8 cellular contexts compared by ENCODE assay signal in genomic region chr20:60057866-60058807, GRCh38.
DNase-seq lines count a peak whose midpoint lies in the region; ATAC-seq and TF ChIP-seq lines count a peak whose summit lies in the region.

No MANE protein-coding gene starts in this region.

- intact Hi-C loops in left ventricle myocardium superior (cut with micrococcal nuclease): no loop called here

- no peak overlapping the region for H3K4me3 ChIP-seq in smooth muscle cell

- H3K36me3 Mint-ChIP-seq in activated T-helper 17 cell treated with anti-CD3 and anti-CD28 coated beads, Interleukin-2, amount 50 U/mL, for 72 hours (ENCODE audit: low read depth): no peaks in the 10 kb centered on the region

- H3K9ac ChIP-seq in smooth muscle cell (ENCODE audit: low read depth): no peak overlapping the region

- no peaks in the 10 kb centered on the region for H3K9me3 Mint-ChIP-seq in activated T-helper 17 cell treated with anti-CD3 and anti-CD28 coated beads, Interleukin-2, amount 50 U/mL, for 72 hours

- TF ChIP-seq CTCF in smooth muscle cell (IDR thresholded peaks at IDR 0.05; ENCODE audit: borderline replicate concordance, insufficient read depth, poor library complexity, severe bottlenecking): no peak

- no peak overlapping the region for H2AFZ ChIP-seq in smooth muscle cell (ENCODE audit: low read depth)

- no peaks in the 10 kb centered on the region for H4K20me1 ChIP-seq in smooth muscle cell (ENCODE audit: low read depth)

- peak; percentile 25 for ATAC-seq in activated T-helper 17 cell treated with anti-CD3 and anti-CD28 coated beads, Interleukin-2, amount 50 U/mL, for 72 hours (replicated peaks)
- ATAC-seq in left ventricle myocardium superior (peak; percentile 57), SK-N-SH treated with all-trans-retinoic acid at 6 μM for 48 hours (no peak), HG02884 (IDR thresholded peaks at IDR 0.05; ENCODE audit: unreplicated experiment) (no peak)

- peak; percentile 50 for DNase-seq in HEK293T (ENCODE audit: extremely low spot score)
- DNase-seq in NCI-H2227 (lab: John Stamatoyannopoulos, UW; ENCODE audit: unreplicated experiment): peak; percentile 75
- peak; percentile 61 for DNase-seq in left ventricle myocardium superior
- DNase-seq in smooth muscle cell (lab: John Stamatoyannopoulos, UW; ENCODE audit: unreplicated experiment): no peak
- DNase-seq in amniotic stem cell (lab: John Stamatoyannopoulos, UW): no peak

- CTCF ChIA-PET in HEK293T (lab: Yijun Ruan, JAX): interaction anchor here (0.6 to 1.2 kb wide), 8 partner anchors 10 to 1195 kb away, joined by 3 to 5 read pairs (median 3); no protein-coding TSS in a partner anchor

- H3K79me2 ChIP-seq in smooth muscle cell (ENCODE audit: low read depth): no peaks in the 10 kb centered on the region

- H3K36me3 ChIP-seq in smooth muscle cell (ENCODE audit: low read depth): no peaks in the 10 kb centered on the region

- H3K4me2 ChIP-seq in smooth muscle cell: peak overlapping the region; percentile 15

- H3K27me3 Mint-ChIP-seq in activated T-helper 17 cell treated with anti-CD3 and anti-CD28 coated beads, Interleukin-2, amount 50 U/mL, for 72 hours: no peaks in the 10 kb centered on the region

- H3K27me3 ChIP-seq in smooth muscle cell (ENCODE audit: low read depth): no peaks in the 10 kb centered on the region

- peak overlapping the region; percentile 63 for H3K27ac Mint-ChIP-seq in activated T-helper 17 cell treated with anti-CD3 and anti-CD28 coated beads, Interleukin-2, amount 50 U/mL, for 72 hours

- 47% methylated on average over 20 of the region's 20 CpGs for WGBS in smooth muscle cell (ENCODE audit: low lambda C conversion rate)

- no peaks in the 10 kb centered on the region for H3K9me3 ChIP-seq in smooth muscle cell (replicated peaks; ENCODE audit: low read depth)

- peaks cover 30% of the 10 kb centered on the region for H3K4me1 Mint-ChIP-seq in activated T-helper 17 cell treated with anti-CD3 and anti-CD28 coated beads, Interleukin-2, amount 50 U/mL, for 72 hours

- peaks cover 8% of the 10 kb centered on the region for H3K4me1 ChIP-seq in smooth muscle cell (ENCODE audit: low read depth)

- POLR2A ChIA-PET in HEK293T (lab: Yijun Ruan, JAX): interaction anchor here (0.8 to 1.1 kb wide), 3 partner anchors 11 to 153 kb away, joined by 3 read pairs; no protein-coding TSS in a partner anchor

- no peak overlapping the region for H3K27ac ChIP-seq in smooth muscle cell (ENCODE audit: low read depth)

- peak overlapping the region; percentile 84 for H3K4me3 Mint-ChIP-seq in activated T-helper 17 cell treated with anti-CD3 and anti-CD28 coated beads, Interleukin-2, amount 50 U/mL, for 72 hours

- H3F3A ChIP-seq in smooth muscle cell (ENCODE audit: low read depth): peaks cover 9% of the 10 kb centered on the region

TF ChIP-seq in HEK293T, 16 proteins besides CTCF, POLR2A, EP300 and RAD21:
- TF ChIP-seq L3MBTL2 (conservative IDR thresholded peaks at IDR 0.05) (no peak), HDGF (IDR thresholded peaks at IDR 0.05; ENCODE audit: borderline replicate concordance) (no peak), SP1 (IDR thresholded peaks at IDR 0.05) (no peak), LEF1 (IDR thresholded peaks at IDR 0.05; ENCODE audit: borderline replicate concordance) (no peak), ELF4 (IDR thresholded peaks at IDR 0.05) (no peak), BHLHE40 (IDR thresholded peaks at IDR 0.05; ENCODE audit: borderline replicate concordance) (no peak), FOXM1 (IDR thresholded peaks at IDR 0.05; ENCODE audit: borderline replicate concordance) (no peak), NFRKB (IDR thresholded peaks at IDR 0.05) (no peak), FOXA1 (IDR thresholded peaks at IDR 0.05) (no peak), ARNT (IDR thresholded peaks at IDR 0.05) (no peak), CTBP1 (IDR thresholded peaks at IDR 0.05; ENCODE audit: borderline replicate concordance) (no peak), SUZ12 (IDR thresholded peaks at IDR 0.05) (no peak), FOXK2 (IDR thresholded peaks at IDR 0.05) (no peak), ZNF384 (IDR thresholded peaks at IDR 0.05) (no peak), PKNOX1 (IDR thresholded peaks at IDR 0.05) (no peak), TARDBP (IDR thresholded peaks at IDR 0.05) (no peak)

TF ChIP-seq in SK-N-SH treated with all-trans-retinoic acid at 6 μM for 48 hours, 23 proteins besides CTCF, POLR2A, EP300 and RAD21:
- TF ChIP-seq CSDC2 (CRISPR knock-in tag; IDR thresholded peaks at IDR 0.05): no peak
- no peak for TF ChIP-seq CSRNP3 (CRISPR knock-in tag; IDR thresholded peaks at IDR 0.05)
- TF ChIP-seq ESRRG (CRISPR knock-in tag; IDR thresholded peaks at IDR 0.05): no peak
- TF ChIP-seq ZC3H10 (CRISPR knock-in tag; IDR thresholded peaks at IDR 0.05): no peak
- no peak for TF ChIP-seq OSR1 (CRISPR knock-in tag; IDR thresholded peaks at IDR 0.05)

Comparison
In these comparisons a context has a peak if more than half of its experiments do, and no peak if none do; other contexts are left out.
1. DNase-seq: peak in HEK293T (single experiment), NCI-H2227 (single experiment) and left ventricle myocardium superior (single experiment); none in smooth muscle cell (single experiment) and amniotic stem cell (single experiment).
2. ATAC-seq: peak in activated T-helper 17 cell treated with anti-CD3 and anti-CD28 coated beads, Interleukin-2, amount 50 U/mL, for 72 hours (single experiment) and left ventricle myocardium superior (single experiment); none in SK-N-SH treated with all-trans-retinoic acid at 6 μM for 48 hours (single experiment) and HG02884 (single experiment).